In genomic region chr1:1013105-1013921, GRCh38 we compare ENCODE assay signal across 1 cellular context.
A peak's percentile ranks its signal among the peaks of the same experiment; 100 is the strongest.
TF ChIP-seq lines count a peak whose summit lies in the region.

ISG15 (plus strand) TSS chr1:1013497; CDS start chr1:1013574, 77 bp downstream.

TF ChIP-seq in HepG2, 621 proteins besides CTCF, POLR2A, EP300 and RAD21 (continued from another document and continues in another):
- no peak for TF ChIP-seq KIAA2018 (CRISPR knock-in tag; IDR thresholded peaks at IDR 0.05; ENCODE audit: borderline replicate concordance)
- TF ChIP-seq BRD4 (CRISPR knock-in tag; IDR thresholded peaks at IDR 0.05), result no peak
- TF ChIP-seq FLYWCH1 (CRISPR knock-in tag; IDR thresholded peaks at IDR 0.05), result no peak
- TF ChIP-seq ZNF256 (CRISPR knock-in tag; conservative IDR thresholded peaks at IDR 0.05), result no peak
- no peak for TF ChIP-seq ATF6 (CRISPR knock-in tag; conservative IDR thresholded peaks at IDR 0.05)
- TF ChIP-seq RCOR2 (CRISPR knock-in tag; IDR thresholded peaks at IDR 0.05), result no peak
- TF ChIP-seq ETS1 (CRISPR knock-in tag; IDR thresholded peaks at IDR 0.05), result no peak
- no peak for TF ChIP-seq CCAR2 (optimal IDR thresholded peaks at IDR 0.05; ENCODE audit: low read depth, low read length)
- TF ChIP-seq NFAT5 (CRISPR knock-in tag; IDR thresholded peaks at IDR 0.05), result no peak
- TF ChIP-seq U2AF2 (IDR thresholded peaks at IDR 0.05; ENCODE audit: low read depth, low read length), result no peak
- TF ChIP-seq SMYD3 (CRISPR knock-in tag; IDR thresholded peaks at IDR 0.05), result no peak
- TF ChIP-seq ZXDC (CRISPR knock-in tag; IDR thresholded peaks at IDR 0.05), result no peak
- no peak for TF ChIP-seq ZNF3 (CRISPR knock-in tag; IDR thresholded peaks at IDR 0.05)
- TF ChIP-seq ZNF652 (CRISPR knock-in tag; IDR thresholded peaks at IDR 0.05; ENCODE audit: borderline replicate concordance, low read depth), result no peak
- TF ChIP-seq TOPORS (CRISPR knock-in tag; IDR thresholded peaks at IDR 0.05), result no peak
- no peak for TF ChIP-seq ZNF362 (CRISPR knock-in tag; IDR thresholded peaks at IDR 0.05; ENCODE audit: borderline replicate concordance)
- TF ChIP-seq ZNF510 (CRISPR knock-in tag; IDR thresholded peaks at IDR 0.05; ENCODE audit: low read depth), result 0 out of 2 replicates have a peak, but pooled peaks have one; percentile 25
- TF ChIP-seq SP140L (CRISPR knock-in tag; IDR thresholded peaks at IDR 0.05; ENCODE audit: borderline replicate concordance), result no peak
- TF ChIP-seq ELF4 (CRISPR knock-in tag; IDR thresholded peaks at IDR 0.05; ENCODE audit: borderline replicate concordance), result no peak
- no peak for TF ChIP-seq ZBTB1 (CRISPR knock-in tag; IDR thresholded peaks at IDR 0.05; ENCODE audit: borderline replicate concordance)
- TF ChIP-seq PREB (CRISPR knock-in tag; IDR thresholded peaks at IDR 0.05), result no peak
- no peak for TF ChIP-seq MBNL3 (CRISPR knock-in tag; conservative IDR thresholded peaks at IDR 0.05)
- peak; percentile 47; the same call in 1 of the 2 replicates for TF ChIP-seq MTA1 (CRISPR knock-in tag; IDR thresholded peaks at IDR 0.05; ENCODE audit: borderline replicate concordance)
- TF ChIP-seq ATF7 (IDR thresholded peaks at IDR 0.05), result no peak
- no peak for TF ChIP-seq ATF7 (CRISPR knock-in tag; IDR thresholded peaks at IDR 0.05)
- peak; percentile 100 for TF ChIP-seq IRF1 (CRISPR knock-in tag; IDR thresholded peaks at IDR 0.05; ENCODE audit: low read depth)
- 0 out of 2 replicates have a peak, but pooled peaks have one; percentile 33 for TF ChIP-seq NFYB (CRISPR knock-in tag; IDR thresholded peaks at IDR 0.05)
- no peak; the same call in 1 of the 2 replicates for TF ChIP-seq MXD3 (CRISPR knock-in tag; IDR thresholded peaks at IDR 0.05)
- TF ChIP-seq ZBTB33 (CRISPR knock-in tag; IDR thresholded peaks at IDR 0.05), result peak; percentile 28; the same call in 1 of the 2 replicates
